ENCODE assay signal across 12 cellular contexts in the genomic region with DNA sequence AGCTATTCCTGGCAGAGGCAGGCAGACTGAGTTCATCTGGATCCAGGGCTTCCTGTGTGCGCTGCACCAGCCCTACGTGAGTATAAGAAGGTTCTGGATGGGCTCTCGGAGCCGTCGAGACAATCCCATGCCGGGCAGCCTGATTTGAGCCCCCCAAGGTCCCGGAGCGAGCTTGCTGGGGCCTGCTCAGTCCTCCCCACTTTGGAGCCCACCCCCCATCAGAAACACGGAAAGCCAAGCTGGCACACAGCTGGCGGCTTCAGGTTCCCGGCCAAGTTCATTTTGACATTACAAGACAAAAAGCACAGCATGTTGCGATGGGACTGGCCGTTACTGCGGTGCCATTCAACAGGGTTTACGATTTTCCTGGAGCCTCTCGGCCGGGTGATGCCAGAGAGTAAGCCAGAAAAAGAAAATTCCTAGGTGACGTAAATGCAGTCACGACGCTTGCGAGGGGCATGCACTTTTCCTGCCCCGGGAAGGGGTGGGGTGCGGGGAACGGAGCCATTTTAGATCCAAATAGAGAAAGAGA.
DNase-seq lines count a peak whose midpoint lies in the region; ATAC-seq and TF ChIP-seq lines count a peak whose summit lies in the region.
"Had no signal": no experiment of that assay in that cellular context is flagged by ENCODE, and none has a peak within 500 bp of the region (broad histone marks: within the 10 kb centered on the region; RNA-seq: fewer than 3 reads in every experiment).

No MANE protein-coding gene starts in this region.

- H3K4me1 ChIP-seq in duodenal mucosa (ENCODE audit: control insufficient read depth in 1 of 2, insufficient read depth in 2 of 2, low read length in 2 of 2) (peaks cover 0 to 6% of the 10 kb centered on the region in 2 donors), thyroid gland (peaks cover 0 to 13% of the 10 kb centered on the region in 2 donors)

- DNase-seq in M059J (ENCODE audit: low read depth) (peak; percentile 86), medulla oblongata (ENCODE audit: extremely low spot score) (peak; percentile 17), thyroid gland (peak; percentile 12 to 14), NCI-H446 (lab: John Stamatoyannopoulos, UW) (no peak), GM10266 (ENCODE audit: extremely low spot score) (no peak)
- DNase-seq: endodermal cell; NCI-H748 treated with DMSO at 0.1 percent for 48 hours; stimulated activated CD4-positive, alpha-beta T cell treated with anti-CD3 and anti-CD28 coated beads, Interleukin-4, amount 100 ng/mL, for 4 hours had no signal

- WGBS in thyroid gland, 2 donors, result 32 to 37% methylated on average over 20 to 23 of the region's 24 CpGs

- peak overlapping the region; percentile 64 for H3K27ac ChIP-seq in duodenal mucosa (ENCODE audit: low read depth, low read length)
- peak overlapping the region; percentile 53 to 76 (median 63) for H3K27ac ChIP-seq in thyroid gland

- H3K27me3 ChIP-seq in duodenal mucosa (ENCODE audit: control insufficient read depth in 1 of 2, insufficient read depth in 2 of 2, low read length in 2 of 2) (peaks cover 0 to 4% of the 10 kb centered on the region in 2 donors), thyroid gland (no peaks in the 10 kb centered on the region)

- intact Hi-C loops in thyroid gland (cut with DNase I), result no loop called here

- H3K36me3 ChIP-seq in duodenal mucosa (ENCODE audit: control insufficient read depth in 1 of 2, insufficient read depth in 2 of 2, low read length in 2 of 2) (no peaks in the 10 kb centered on the region), thyroid gland (no peaks in the 10 kb centered on the region)

- no peak overlapping the region for H3K4me3 ChIP-seq in duodenal mucosa (ENCODE audit: low read depth in 1 of 2, low read length in 2 of 2)
- no peak overlapping the region for H3K4me3 ChIP-seq in thyroid gland (replicated peaks in 1 of 3)
- H3K4me3 ChIP-seq: K562 had no signal

- H3K9me3 ChIP-seq in duodenal mucosa (ENCODE audit: control insufficient read depth in 1 of 2, low read length in 2 of 2) (no peaks in the 10 kb centered on the region), thyroid gland (no peaks in the 10 kb centered on the region)

- TF ChIP-seq CTCF in thyroid gland (IDR thresholded peaks at IDR 0.05) (no peak), GM10266 (IDR thresholded peaks at IDR 0.05; ENCODE audit: control insufficient read depth, insufficient read depth, low read depth, missing control alignments) (no peak)

- no peak for ATAC-seq in HG03565 (IDR thresholded peaks at IDR 0.05; ENCODE audit: unreplicated experiment)
- no peak for ATAC-seq in GM19324 (IDR thresholded peaks at IDR 0.05; ENCODE audit: low FRiP score, unreplicated experiment)
- ATAC-seq: K562 had no signal

- H3K9ac ChIP-seq in duodenal mucosa (ENCODE audit: low read depth in 1 of 2, low read length in 2 of 2), result peak overlapping the region in 1 of 2 donors; percentile 27

- no peak for TF ChIP-seq POLR2A in thyroid gland (IDR thresholded peaks at IDR 0.05)

Comparison
In these comparisons a context has a peak if more than half of its experiments do, and no peak if none do; other contexts are left out.
1. DNase-seq: peak in M059J (single experiment), medulla oblongata (single experiment) and thyroid gland (2 of 2); none in NCI-H446 (0 of 2) and GM10266 (single experiment).